Comparison of ENCODE assay signal across 8 cellular contexts in the genomic region with DNA sequence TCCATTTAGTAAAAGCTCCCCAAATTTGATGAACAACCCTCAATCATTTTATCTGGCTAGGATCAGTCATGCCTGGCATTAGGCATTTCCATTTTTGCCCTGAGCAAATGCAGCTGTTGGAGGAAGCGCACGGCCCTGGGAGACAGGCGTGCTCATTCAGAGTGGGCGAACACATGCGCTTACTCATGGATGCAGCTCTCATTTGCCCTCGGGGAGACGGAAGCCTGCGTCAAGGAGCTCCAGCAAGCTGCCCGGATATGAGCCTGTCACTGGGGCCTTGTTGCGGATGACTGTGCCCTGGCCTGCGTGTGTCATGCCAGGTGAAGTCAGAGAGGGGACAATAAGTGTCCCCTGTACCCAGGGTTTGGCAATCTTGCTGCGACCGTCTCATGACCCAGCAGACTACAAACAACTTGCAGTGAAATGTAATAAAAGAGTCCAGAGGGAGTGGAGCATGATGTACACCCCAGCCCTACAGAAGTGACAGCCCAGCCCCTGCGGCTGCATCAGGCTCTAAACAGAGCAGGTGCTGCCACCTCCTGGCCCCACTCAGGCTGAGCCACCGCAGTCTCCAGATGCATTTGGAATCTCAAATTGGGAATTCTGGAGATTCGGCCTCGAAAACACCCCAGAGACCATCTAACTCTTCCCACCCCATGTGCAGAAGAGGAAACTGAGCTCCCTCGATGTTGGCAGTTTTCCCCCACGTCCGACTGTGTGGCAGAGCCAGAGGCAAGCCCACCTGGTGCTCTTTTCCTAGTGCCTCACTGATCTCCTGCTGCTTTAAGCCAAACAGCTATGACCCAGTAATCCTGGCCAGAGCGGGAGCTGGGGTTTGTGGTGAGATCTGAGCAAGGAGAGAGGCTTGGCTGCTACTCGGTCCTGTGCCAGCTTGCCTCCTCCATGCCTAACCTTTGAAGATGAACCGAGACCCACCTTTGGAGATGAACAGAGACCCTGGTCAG.
DNase-seq lines count a peak whose midpoint lies in the region; ATAC-seq and TF ChIP-seq lines count a peak whose summit lies in the region.

No MANE protein-coding gene starts in this region.

- no peak overlapping the region for H3K9ac ChIP-seq in neuronal stem cell (ENCODE audit: low read depth, low read length, poor library complexity)

- H2BK5ac ChIP-seq in neuronal stem cell (ENCODE audit: low read length), result no peak overlapping the region

- H2AK5ac ChIP-seq in neuronal stem cell (ENCODE audit: low read depth, low read length), result no peak overlapping the region

- peak; percentile 67 for TF ChIP-seq CTCF in GM13977 (IDR thresholded peaks at IDR 0.05; ENCODE audit: extremely low read depth, insufficient read depth, missing control alignments)
- TF ChIP-seq CTCF in Panc1 (IDR thresholded peaks at IDR 0.05), result peak; percentile 80
- peak; percentile 14 to 85 (median 65) for TF ChIP-seq CTCF in esophagus squamous epithelium (IDR thresholded peaks at IDR 0.05)

- ATAC-seq in Panc1, result peak; percentile 95
- no peak for ATAC-seq in GM21737 (IDR thresholded peaks at IDR 0.05; ENCODE audit: unreplicated experiment)
- no peak for ATAC-seq in GM21360 (IDR thresholded peaks at IDR 0.05; ENCODE audit: unreplicated experiment)

- no peak overlapping the region for H3K14ac ChIP-seq in neuronal stem cell (ENCODE audit: low read length)

- DNase-seq in AG20443 (ENCODE audit: low spot score) (peak; percentile 77), GM13977 (ENCODE audit: low spot score) (peak; percentile 31), Panc1 (ENCODE audit: low read depth, low spot score) (peak; percentile 13), esophagus squamous epithelium (lab: John Stamatoyannopoulos, UW) (no peak), neuronal stem cell (ENCODE audit: low spot score) (peak; percentile 35)
- no peak for DNase-seq in activated CD8-positive, alpha-beta memory T cell treated with anti-CD3 and anti-CD28 coated beads, Interleukin-2, amount 50 U/mL, for 48 hours

- H3K23ac ChIP-seq in neuronal stem cell (ENCODE audit: low read depth, low read length, poor library complexity), result no peak overlapping the region

- no peaks in the 10 kb centered on the region for H3K4me1 ChIP-seq in Panc1 (ENCODE audit: control insufficient read depth, insufficient read depth, low read length)
- H3K4me1 ChIP-seq in esophagus squamous epithelium, result peaks cover 0 to 35% (median 3%) of the 10 kb centered on the region in 3 donors
- H3K4me1 ChIP-seq in neuronal stem cell (ENCODE audit: control insufficient read depth in 2 of 2, insufficient read depth in 1 of 2, low read depth in 1 of 2, low read length in 2 of 2), result peaks cover 3 to 9% of the 10 kb centered on the region in 2 donors

- no peak for TF ChIP-seq POLR2A in esophagus squamous epithelium (IDR thresholded peaks at IDR 0.05)

- no peak overlapping the region for H2BK12ac ChIP-seq in neuronal stem cell (ENCODE audit: low read length)

- H3K4me2 ChIP-seq in neuronal stem cell (ENCODE audit: insufficient read depth, low read length, poor library complexity, severe bottlenecking), result no peak overlapping the region

- peaks cover 15% of the 10 kb centered on the region for H3K27me3 ChIP-seq in Panc1 (ENCODE audit: control insufficient read depth, insufficient read depth, low read length)
- peaks cover 0 to 12% (median 0%) of the 10 kb centered on the region in 4 donors for H3K27me3 ChIP-seq in esophagus squamous epithelium
- no peaks in the 10 kb centered on the region for H3K27me3 ChIP-seq in neuronal stem cell (ENCODE audit: control insufficient read depth in 3 of 3, insufficient read depth in 3 of 3, low read depth in 1 of 3, low read length in 3 of 3)

- POLR2A ChIA-PET in Panc1 (lab: Charles Lee), result no interaction called here

- intact Hi-C loops in Panc1 (cut with micrococcal nuclease; ENCODE audit: unreplicated experiment) (loop anchor here (1.0 kb wide), 1 partner anchor 103 kb away; no protein-coding TSS in a partner anchor), esophagus squamous epithelium (cut with DNase I) (loop anchor here (5.0 kb wide), 1 partner anchor 104 kb away; the partner anchor contains the start of gene ALK)

- no peaks in the 10 kb centered on the region for H3K9me3 ChIP-seq in Panc1 (ENCODE audit: control insufficient read depth, insufficient read depth, low read depth, low read length)
- no peaks in the 10 kb centered on the region for H3K9me3 ChIP-seq in esophagus squamous epithelium
- no peaks in the 10 kb centered on the region for H3K9me3 ChIP-seq in neuronal stem cell (replicated peaks in 1 of 2; ENCODE audit: control insufficient read depth in 2 of 2, insufficient read depth in 1 of 2, low read depth in 1 of 2, low read length in 2 of 2)

- H4K91ac ChIP-seq in neuronal stem cell (ENCODE audit: low read depth, low read length, poor library complexity), result no peak overlapping the region

- H4K8ac ChIP-seq in neuronal stem cell (ENCODE audit: low read depth, low read length), result no peak overlapping the region

- no peaks in the 10 kb centered on the region for H3K36me3 ChIP-seq in Panc1 (ENCODE audit: control insufficient read depth, insufficient read depth, low read length)
- H3K36me3 ChIP-seq in esophagus squamous epithelium, result no peaks in the 10 kb centered on the region
- H3K36me3 ChIP-seq in neuronal stem cell (replicated peaks in 1 of 2; ENCODE audit: control insufficient read depth in 2 of 2, insufficient read depth in 2 of 2, low read length in 2 of 2), result no peaks in the 10 kb centered on the region

- H3K4me3 ChIP-seq in Panc1 (ENCODE audit: low read depth in 2 of 2, low read length in 2 of 2) (no peak overlapping the region), esophagus squamous epithelium (no peak overlapping the region), neuronal stem cell (ENCODE audit: low read length in 2 of 2) (peak overlapping the region in 1 of 2 donors; percentile 49)

- peak overlapping the region; percentile 42 for H2BK15ac ChIP-seq in neuronal stem cell (ENCODE audit: low read length)

- H2BK120ac ChIP-seq in neuronal stem cell (ENCODE audit: low read depth, low read length), result no peak overlapping the region

- peak overlapping the region; percentile 1 for H3K18ac ChIP-seq in neuronal stem cell (ENCODE audit: low read length)

- no peak overlapping the region for H3K4ac ChIP-seq in neuronal stem cell (ENCODE audit: low read length)

- CTCF ChIA-PET in Panc1 (lab: Charles Lee), result no interaction called here

- 13 to 36% methylated on average over 10 to 13 of the region's 23 CpGs for WGBS in esophagus squamous epithelium, 2 donors
- no CpG with 5 or more reads among the region's 23 CpGs for WGBS in neuronal stem cell (ENCODE audit: extremely low coverage in 2 of 2, insufficient read length in 2 of 2, insufficient replicate concordance in 1 of 2), 2 donors

- H2AFZ ChIP-seq in neuronal stem cell (ENCODE audit: low read length), result no peak overlapping the region

- H3K79me1 ChIP-seq in neuronal stem cell (ENCODE audit: low read depth, low read length), result no peaks in the 10 kb centered on the region

- in situ Hi-C loops in GM13977 (cut with MboI; ENCODE audit: low pct_unique_long_range_greater_than_20kb, low sequenced_read_pairs, unreplicated experiment), result no loop called here
- in situ Hi-C loops in Panc1 (cut with HindIII; ENCODE audit: low pct_unique_long_range_greater_than_20kb, low sequenced_read_pairs), result no loop called here

- H3K27ac ChIP-seq in Panc1 (ENCODE audit: low read length) (no peak overlapping the region), esophagus squamous epithelium (peak overlapping the region in 2 of 4 donors; percentile 8 to 56), neuronal stem cell (replicated peaks; ENCODE audit: low read length) (no peak overlapping the region)

- no TSS peak for BruUV-seq in Panc1 (replicated peaks; lab: Mats Ljungman, UMichigan)

Comparison
In these comparisons a context has a peak if more than half of its experiments do, and no peak if none do; other contexts are left out.
1. DNase-seq: peak in AG20443 (single experiment), GM13977 (single experiment), Panc1 (single experiment) and neuronal stem cell (single experiment); none in esophagus squamous epithelium (single experiment) and activated CD8-positive, alpha-beta memory T cell treated with anti-CD3 and anti-CD28 coated beads, Interleukin-2, amount 50 U/mL, for 48 hours (single experiment).
2. Peak in every context shown above with its lines, with median percentiles within 50 percentile points of each other: CTCF ChIP-seq.